ENCODE assay signal across 10 cellular contexts in genomic region chr16:74226361-74226979, GRCh38.
DNase-seq lines count a peak whose midpoint lies in the region; ATAC-seq and TF ChIP-seq lines count a peak whose summit lies in the region.
"Had no signal": no experiment of that assay in that cellular context is flagged by ENCODE, and none has a peak within 500 bp of the region (broad histone marks: within the 10 kb centered on the region; RNA-seq: fewer than 3 reads in every experiment).

No MANE protein-coding gene starts in this region.

- H3K4me3 ChIP-seq in epithelial cell of esophagus (ENCODE audit: low read length) = no peak overlapping the region
- no peak overlapping the region for H3K4me3 ChIP-seq in retinal pigment epithelial cell (ENCODE audit: low read length)
- no peak overlapping the region for H3K4me3 ChIP-seq in left lung

- H3K36me3 ChIP-seq in left lung = no peaks in the 10 kb centered on the region

- H3K9me3 ChIP-seq in left lung = no peaks in the 10 kb centered on the region

- DNase-seq in DMS153 treated with DMSO at 0.1 percent for 48 hours (lab: John Stamatoyannopoulos, UW; ENCODE audit: unreplicated experiment) (peak; percentile 69), DMS153 (lab: John Stamatoyannopoulos, UW) (no peak), NCI-H69 (lab: John Stamatoyannopoulos, UW) (peak; percentile 32), epithelial cell of esophagus (ENCODE audit: low read depth) (peak; percentile 3), retinal pigment epithelial cell (ENCODE audit: low read depth) (no peak), NCI-H128 (lab: John Stamatoyannopoulos, UW; ENCODE audit: unreplicated experiment) (no peak), left lung (no peak)
- DNase-seq in activated naive CD4-positive, alpha-beta T cell treated with anti-CD3 and anti-CD28 coated beads, Interleukin-2, amount 50 U/mL, for 16 hours = no peak
- DNase-seq: activated CD4-positive, alpha-beta memory T cell treated with anti-CD3 and anti-CD28 coated beads, Interleukin-2, amount 10 ng/mL, durations not matched to agents 7 days and 5 days had no signal

- no peak overlapping the region for H3K27ac ChIP-seq in left lung
- H3K27ac ChIP-seq: HL-60 had no signal

- no peaks in the 10 kb centered on the region for H3K27me3 ChIP-seq in left lung

- TF ChIP-seq CTCF in epithelial cell of esophagus (IDR thresholded peaks at IDR 0.05; ENCODE audit: insufficient read depth, low read depth, low read length, missing control alignments) (peak; percentile 40), retinal pigment epithelial cell (conservative IDR thresholded peaks at IDR 0.05; ENCODE audit: low read depth, low read length) (peak; percentile 47), left lung (IDR thresholded peaks at IDR 0.05) (peak in 1 of 2 donors; percentile 27)

- H3K4me1 ChIP-seq in left lung = no peaks in the 10 kb centered on the region

- ATAC-seq in left lung = no peak

- intact Hi-C loops in left lung (cut with DNase I) = no loop called here

Comparison
In these comparisons a context has a peak if more than half of its experiments do, and no peak if none do; other contexts are left out.
1. DNase-seq: peak in DMS153 treated with DMSO at 0.1 percent for 48 hours (single experiment), NCI-H69 (single experiment) and epithelial cell of esophagus (single experiment); none in DMS153 (single experiment), retinal pigment epithelial cell (single experiment), activated naive CD4-positive, alpha-beta T cell treated with anti-CD3 and anti-CD28 coated beads, Interleukin-2, amount 50 U/mL, for 16 hours (single experiment), NCI-H128 (single experiment) and left lung (0 of 2).